8 cellular contexts compared by ENCODE assay signal in genomic region chr11:238346-238745, GRCh38. TPM values are rescaled to one million over a fixed set of nuclear protein-coding genes. Genes with fewer than 3 reads are reported as not detected.
A peak's percentile ranks its signal among the peaks of the same experiment; 100 is the strongest.
DNase-seq lines count a peak whose midpoint lies in the region; TF ChIP-seq lines count a peak whose summit lies in the region.
"Not testable (repeated sequence)": the region's sequence is repeated elsewhere in the genome, so short reads cannot be mapped to it uniquely, and the experiment has no call there.
"Had no signal": no experiment of that assay in that cellular context is flagged by ENCODE, and none has a peak within 500 bp of the region (broad histone marks: within the 10 kb centered on the region; RNA-seq: fewer than 3 reads in every experiment).

No MANE protein-coding gene starts in this region.

- H3K36me3 Mint-ChIP-seq in Caco-2 (ENCODE audit: insufficient read depth, unreplicated experiment) (peaks cover 52% of the 10 kb centered on the region), brain (peaks cover 28% of the 10 kb centered on the region), mesothelial cell of epicardium (peaks cover 19% of the 10 kb centered on the region)
- peaks cover 37% of the 10 kb centered on the region for H3K36me3 Mint-ChIP-seq in activated CD4-positive, alpha-beta memory T cell treated with anti-CD3 and anti-CD28 coated beads for 36 hours

- BruUV-seq in Caco-2 (replicated peaks; lab: Mats Ljungman, UMichigan) = not testable (repeated sequence)

- not testable (repeated sequence) for TF ChIP-seq CTCF in Caco-2 (IDR thresholded peaks at IDR 0.05; ENCODE audit: insufficient read depth in 1 of 2, low read depth in 1 of 2, low read length in 1 of 2, severe bottlenecking in 1 of 2, unreplicated experiment in 1 of 2); brain (conservative IDR thresholded peaks at IDR 0.05); mesothelial cell of epicardium (IDR thresholded peaks at IDR 0.05; ENCODE audit: unreplicated experiment); smooth muscle cell (IDR thresholded peaks at IDR 0.05; ENCODE audit: borderline replicate concordance, insufficient read depth, poor library complexity, severe bottlenecking)

- not testable (repeated sequence) for H3K9me3 ChIP-seq in Caco-2; MG63; smooth muscle cell (replicated peaks; ENCODE audit: low read depth)

- POLR2A ChIA-PET in Caco-2 (lab: Charles Lee) = interaction anchor here (1.2 to 2.5 kb wide), 2 partner anchors 31 to 169 kb away, joined by 8 to 10 read pairs; partner anchors contain the start of genes BET1L and RIC8A
- POLR2A ChIA-PET in activated CD4-positive, alpha-beta memory T cell treated with anti-CD3 and anti-CD28 coated beads for 36 hours (lab: Charles Lee) = interaction anchor here (3.0 kb wide), 1 partner anchor 31 kb away, joined by 32 read pairs; the partner anchor contains the start of genes BET1L and RIC8A

- H3K9me3 Mint-ChIP-seq in Caco-2 (ENCODE audit: unreplicated experiment); activated CD4-positive, alpha-beta memory T cell treated with anti-CD3 and anti-CD28 coated beads for 36 hours; brain; mesothelial cell of epicardium: not testable (repeated sequence)

- H3K27ac ChIP-seq in smooth muscle cell (ENCODE audit: low read depth) = not testable (repeated sequence)

- H4K20me1 ChIP-seq in smooth muscle cell (ENCODE audit: low read depth) = peaks cover 34% of the 10 kb centered on the region

- H3K4me1 Mint-ChIP-seq in Caco-2 (ENCODE audit: low read depth, unreplicated experiment) = not testable (repeated sequence)
- H3K4me1 Mint-ChIP-seq in activated CD4-positive, alpha-beta memory T cell treated with anti-CD3 and anti-CD28 coated beads for 36 hours (ENCODE audit: low read depth) = peaks cover 57% of the 10 kb centered on the region
- peaks cover 45% of the 10 kb centered on the region for H3K4me1 Mint-ChIP-seq in brain
- H3K4me1 Mint-ChIP-seq in mesothelial cell of epicardium = peaks cover 22% of the 10 kb centered on the region

- H3K9ac ChIP-seq in smooth muscle cell (ENCODE audit: low read depth) = not testable (repeated sequence)

- peaks cover 67% of the 10 kb centered on the region for H3K79me2 ChIP-seq in smooth muscle cell (ENCODE audit: low read depth)

- 91% methylated on average over 7 of the region's 7 CpGs for WGBS in smooth muscle cell (ENCODE audit: low lambda C conversion rate)

- H3K27ac Mint-ChIP-seq in Caco-2 (ENCODE audit: unreplicated experiment) = not testable (repeated sequence)
- H3K27ac Mint-ChIP-seq in activated CD4-positive, alpha-beta memory T cell treated with anti-CD3 and anti-CD28 coated beads for 36 hours = peak overlapping the region; percentile 55
- H3K27ac Mint-ChIP-seq in brain = peak overlapping the region in 3 of 5 experiments; percentile 48 to 99 (median 60)
- H3K27ac Mint-ChIP-seq in mesothelial cell of epicardium = peak overlapping the region; percentile 12

- not testable (repeated sequence) for H3K27me3 Mint-ChIP-seq in Caco-2 (ENCODE audit: insufficient read depth, unreplicated experiment); activated CD4-positive, alpha-beta memory T cell treated with anti-CD3 and anti-CD28 coated beads for 36 hours; brain; mesothelial cell of epicardium (ENCODE audit: low read depth)

- CTCF ChIA-PET in Caco-2 (lab: Charles Lee) = interaction anchor here (1.7 kb wide), 1 partner anchor 12 kb away, joined by 6 read pairs; no protein-coding TSS in a partner anchor
- CTCF ChIA-PET in activated CD4-positive, alpha-beta memory T cell treated with anti-CD3 and anti-CD28 coated beads for 36 hours (lab: Charles Lee) = interaction anchor here (0.6 to 4.1 kb wide), 7 partner anchors 12 to 91 kb away, joined by 3 to 30 read pairs (median 7); partner anchors contain the start of gene IFITM2

- not testable (repeated sequence) for H3K27me3 ChIP-seq in Caco-2 (replicated peaks; ENCODE audit: control insufficient read depth, insufficient read depth, low read length); MG63; smooth muscle cell (ENCODE audit: low read depth)

- not testable (repeated sequence) for H2AFZ ChIP-seq in smooth muscle cell (ENCODE audit: low read depth)

- H3K36me3 ChIP-seq in Caco-2 (ENCODE audit: control insufficient read depth, insufficient read depth, low read length) = not testable (repeated sequence)
- H3K36me3 ChIP-seq in MG63 = peaks cover 58% of the 10 kb centered on the region
- peaks cover 13% of the 10 kb centered on the region for H3K36me3 ChIP-seq in smooth muscle cell (ENCODE audit: low read depth)

- H3K4me3 Mint-ChIP-seq in Caco-2 (ENCODE audit: unreplicated experiment) = peak overlapping the region; percentile 81
- H3K4me3 Mint-ChIP-seq in activated CD4-positive, alpha-beta memory T cell treated with anti-CD3 and anti-CD28 coated beads for 36 hours = peak overlapping the region; percentile 97
- H3K4me3 Mint-ChIP-seq in brain = peak overlapping the region; percentile 94 to 100 (median 99)
- peak overlapping the region; percentile 97 for H3K4me3 Mint-ChIP-seq in mesothelial cell of epicardium

- DNase-seq in Caco-2; MG63; mesothelial cell of epicardium (ENCODE audit: low spot score in 2 of 2, unreplicated experiment in 2 of 2); smooth muscle cell (lab: John Stamatoyannopoulos, UW; ENCODE audit: unreplicated experiment): not testable (repeated sequence)
- peak; percentile 5 for DNase-seq in activated CD4-positive, alpha-beta memory T cell treated with anti-CD3 and anti-CD28 coated beads for 36 hours

- peak overlapping the region; percentile 98 for H3K4me2 ChIP-seq in smooth muscle cell

- intact Hi-C loops in Caco-2 (cut with micrococcal nuclease; ENCODE audit: unreplicated experiment) = not testable (repeated sequence)
- intact Hi-C loops in activated CD4-positive, alpha-beta memory T cell treated with anti-CD3 and anti-CD28 coated beads for 36 hours (cut with micrococcal nuclease) = loop anchor here (5.0 kb wide), 1 partner anchor 49 kb away; the partner anchor contains the start of gene PGGHG

- H3K4me3 ChIP-seq in Caco-2 (ENCODE audit: low read depth, low read length); smooth muscle cell: not testable (repeated sequence)
- peak overlapping the region; percentile 97 for H3K4me3 ChIP-seq in MG63

- H3K4me1 ChIP-seq in Caco-2 = not testable (repeated sequence)
- H3K4me1 ChIP-seq in smooth muscle cell (ENCODE audit: low read depth) = peaks cover 15% of the 10 kb centered on the region

- H3F3A ChIP-seq in smooth muscle cell (ENCODE audit: low read depth) = not testable (repeated sequence)

RNA-seq across cellular contexts. Expression of gene PSMD13, which starts 1.6 kb away (rescaled TPM):
- total RNA-seq in Caco-2 (2022) = 162 and 172 TPM in 2 replicates
- total RNA-seq in MG63 (2014; rRNA removed; shearing (Covaris generic); ENCODE audit: low replicate concordance) = 219 and 287 TPM in 2 replicates
- 100 to 1,000 TPM; 210 to 214 TPM for total RNA-seq in activated CD4-positive, alpha-beta memory T cell treated with anti-CD3 and anti-CD28 coated beads for 36 hours
- polyA plus RNA-seq in brain (ENCODE audit: insufficient read depth, low read depth, low replicate concordance) = 86.5 TPM
- 93.0 to 96.2 TPM (median 93.9 TPM) in 3 replicates for total RNA-seq in mesothelial cell of epicardium
- total RNA-seq in smooth muscle cell = 77.4 and 79.2 TPM in 2 replicates
- polyA plus RNA-seq in smooth muscle cell = 173 and 200 TPM in 2 replicates

RNA-seq across cellular contexts. Expression of gene SIRT3, which starts 2.2 kb away (rescaled TPM):
- total RNA-seq in Caco-2 (2022) (24.6 and 26.0 TPM in 2 replicates), mesothelial cell of epicardium (33.2 to 33.7 TPM (median 33.3 TPM) in 3 replicates), smooth muscle cell (10.8 and 13.0 TPM in 2 replicates)
- total RNA-seq in MG63 (2014; rRNA removed; shearing (Covaris generic); ENCODE audit: low replicate concordance) = 15.1 and 24.9 TPM in 2 replicates
- total RNA-seq in activated CD4-positive, alpha-beta memory T cell treated with anti-CD3 and anti-CD28 coated beads for 36 hours = 10 to 100 TPM; 16.1 to 17.6 TPM
- polyA plus RNA-seq in brain (ENCODE audit: insufficient read depth, low read depth, low replicate concordance) (17.3 TPM), smooth muscle cell (19.8 and 22.6 TPM in 2 replicates)

RNA-seq across cellular contexts. Expression of gene RIC8A, which starts 30.8 kb away (rescaled TPM):
- total RNA-seq in Caco-2 (2022) (97.1 and 111 TPM in 2 replicates), mesothelial cell of epicardium (85.2 to 100.0 TPM (median 91.8 TPM) in 3 replicates), smooth muscle cell (71.2 and 118 TPM in 2 replicates)
- total RNA-seq in MG63 (2014; rRNA removed; shearing (Covaris generic); ENCODE audit: low replicate concordance) = 142 and 222 TPM in 2 replicates
- 100 to 1,000 TPM; 100 to 104 TPM for total RNA-seq in activated CD4-positive, alpha-beta memory T cell treated with anti-CD3 and anti-CD28 coated beads for 36 hours
- polyA plus RNA-seq in brain (ENCODE audit: insufficient read depth, low read depth, low replicate concordance) (58.4 TPM), smooth muscle cell (120 and 121 TPM in 2 replicates)

RNA-seq across cellular contexts. Expression of gene BET1L, which starts 31.1 kb away (rescaled TPM):
- total RNA-seq in Caco-2 (2022) = 56.8 and 57.4 TPM in 2 replicates
- 28.2 and 29.0 TPM in 2 replicates for total RNA-seq in MG63 (2014; rRNA removed; shearing (Covaris generic); ENCODE audit: low replicate concordance)
- total RNA-seq in activated CD4-positive, alpha-beta memory T cell treated with anti-CD3 and anti-CD28 coated beads for 36 hours = 10 to 100 TPM; 51.0 to 53.2 TPM
- polyA plus RNA-seq in brain (ENCODE audit: insufficient read depth, low read depth, low replicate concordance) = 23.8 TPM
- 64.3 to 68.2 TPM (median 65.5 TPM) in 3 replicates for total RNA-seq in mesothelial cell of epicardium
- total RNA-seq in smooth muscle cell = 31.3 and 40.5 TPM in 2 replicates
- polyA plus RNA-seq in smooth muscle cell = 92.5 and 97.4 TPM in 2 replicates

RNA-seq across cellular contexts. Expression of gene NLRP6, which starts 39.9 kb away (rescaled TPM):
- total RNA-seq in Caco-2 (2022) (not detected in 2 replicates), mesothelial cell of epicardium (not detected in 3 replicates), smooth muscle cell (not detected in 2 replicates)
- total RNA-seq in MG63 (2014; rRNA removed; shearing (Covaris generic); ENCODE audit: low replicate concordance) = not detected in 2 replicates
- 1 to 10 TPM in 1 of 2 experiments, under 1 TPM in 1; 0.99 to 1.2 TPM for total RNA-seq in activated CD4-positive, alpha-beta memory T cell treated with anti-CD3 and anti-CD28 coated beads for 36 hours
- polyA plus RNA-seq in brain (ENCODE audit: insufficient read depth, low read depth, low replicate concordance) (not detected), smooth muscle cell (not detected in 2 replicates)
- total RNA-seq: glomerular endothelial cell, H4 had no signal
